Comparison of ENCODE assay signal across 7 cellular contexts in genomic region chr10:48335788-48336187, GRCh38.
"Had no signal": no experiment of that assay in that cellular context is flagged by ENCODE, and none has a peak within 500 bp of the region (broad histone marks: within the 10 kb centered on the region; RNA-seq: fewer than 3 reads in every experiment).

No MANE protein-coding gene starts in this region.

- FAIRE-seq: G401.6, GM12891, GM12892, GM18507, GM19239 had no signal

- DNase-seq: GDM1, GF-D8 had no signal
